15 cellular contexts compared by ENCODE assay signal in genomic region chr2:43526994-43527393, GRCh38.
"Had no signal": no experiment of that assay in that cellular context is flagged by ENCODE, and none has a peak within 500 bp of the region (broad histone marks: within the 10 kb centered on the region; RNA-seq: fewer than 3 reads in every experiment).

No MANE protein-coding gene starts in this region.

- DNase-seq: activated CD4-positive, alpha-beta T cell treated with anti-CD3 and anti-CD28 coated beads, Interleukin-2, amount 50 U/mL, for 4 hours; activated gamma-delta T cell; activated naive CD8-positive, alpha-beta T cell treated with anti-CD3 and anti-CD28 coated beads, Interleukin-2, amount 10 ng/mL, durations not matched to agents 7 days and 5 days; activated T-cell treated with anti-CD3 and anti-CD28 coated beads, Interleukin-2, amount 50 U/mL, for 24 hours; colonic mucosa; effector CD4-positive, alpha-beta T cell; mucosa of descending colon; occipital lobe; psoas muscle; stimulated activated CD4-positive, alpha-beta T cell treated with anti-CD3 and anti-CD28 coated beads, Interleukin-4, amount 100 ng/mL, for 1 hour; stimulated activated CD8-positive, alpha-beta memory T cell treated with anti-CD3 and anti-CD28 coated beads, Interleukin-4, amount 100 ng/mL, for 48 hours; T-helper 2 cell; thyroid gland had no signal

- H3K4me3 ChIP-seq: cardiac muscle cell, colonic mucosa, mucosa of descending colon, psoas muscle, thyroid gland had no signal

- ATAC-seq: activated CD4-positive, CD25-positive, alpha-beta regulatory T cell treated with anti-CD3 and anti-CD28 coated beads, Interleukin-2, amount 50 U/mL, for 24 hours; mucosa of descending colon; psoas muscle had no signal

- H3K36me3 ChIP-seq: cardiac muscle cell, colonic mucosa, thyroid gland had no signal

- H3K27me3 ChIP-seq: cardiac muscle cell, colonic mucosa, thyroid gland had no signal

- H3K27ac ChIP-seq: cardiac muscle cell, colonic mucosa, psoas muscle had no signal

- H3K9me3 ChIP-seq: colonic mucosa, mucosa of descending colon, thyroid gland had no signal

- H3K4me1 ChIP-seq: colonic mucosa, thyroid gland had no signal
